In the genomic region with DNA sequence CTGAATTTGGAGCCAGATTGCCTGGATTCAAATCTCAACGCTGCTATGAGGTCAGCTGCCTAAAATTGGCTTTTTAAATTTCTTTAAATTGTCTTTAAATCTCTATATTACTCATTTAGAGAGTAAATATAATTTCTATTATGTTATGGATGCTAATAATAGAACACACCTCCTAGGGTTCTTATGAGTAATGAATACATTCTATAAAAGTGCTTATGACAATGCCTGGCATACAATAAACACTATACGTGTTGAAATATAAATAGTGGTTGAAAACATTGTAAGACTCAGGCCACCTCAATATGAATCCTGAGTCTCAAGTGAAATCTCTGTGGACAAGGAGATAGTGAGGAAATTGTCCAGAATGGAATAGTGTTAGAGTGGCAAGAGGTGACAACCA, we compare ENCODE assay signal across 39 cellular contexts.
"Had no signal": no experiment of that assay in that cellular context is flagged by ENCODE, and none has a peak within 500 bp of the region (broad histone marks: within the 10 kb centered on the region; RNA-seq: fewer than 3 reads in every experiment).

No MANE protein-coding gene starts in this region.

- DNase-seq: activated effector memory CD4-positive, alpha-beta T cell treated with anti-CD3 and anti-CD28 coated beads, Interleukin-2, amount 50 U/mL, for 16 hours; activated effector memory CD4-positive, alpha-beta T cell treated with Interleukin-2 at 50 U/mL for 16 hours; activated gamma-delta T cell; activated gamma-delta T cell treated with Interleukin-2 at 50 U/mL for 16 hours; activated naive CD4-positive, alpha-beta T cell; activated naive CD4-positive, alpha-beta T cell treated with anti-CD3 and anti-CD28 coated beads for 36 hours; activated naive CD4-positive, alpha-beta T cell treated with anti-CD3 and anti-CD28 coated beads, Interleukin-2, amount 10 ng/mL, durations not matched to agents 7 days and 5 days; activated naive CD4-positive, alpha-beta T cell treated with anti-CD3 and anti-CD28 coated beads, Interleukin-2, amount 50 U/mL, for 16 hours; activated naive CD4-positive, alpha-beta T cell treated with Interleukin-2 at 50 U/mL for 16 hours; activated naive CD8-positive, alpha-beta T cell treated with anti-CD3 and anti-CD28 coated beads for 36 hours; activated naive CD8-positive, alpha-beta T cell treated with anti-CD3 and anti-CD28 coated beads, Interleukin-2, amount 10 ng/mL, durations not matched to agents 7 days and 5 days; activated naive CD8-positive, alpha-beta T cell treated with anti-CD3 and anti-CD28 coated beads, Interleukin-2, amount 50 U/mL, for 24 hours; activated T-cell treated with anti-CD3 and anti-CD28 coated beads, Interleukin-2, amount 50 U/mL, for 1 hour; activated T-cell treated with anti-CD3 and anti-CD28 coated beads, Interleukin-2, amount 50 U/mL, for 24 hours; activated T-cell treated with anti-CD3 and anti-CD28 coated beads, Interleukin-2, amount 50 U/mL, for 4 hours; activated T-cell treated with anti-CD3 and anti-CD28 coated beads, Interleukin-2, amount 50 U/mL, for 48 hours; activated T-cell treated with anti-CD3 and anti-CD28 coated beads, Interleukin-2, amount 50 U/mL, for 72 hours; adrenal gland; amniotic stem cell; amygdala; anterior cingulate cortex; aorta; body of pancreas; brain microvascular endothelial cell; caudate nucleus; central memory CD4-positive, alpha-beta T cell; cerebellar nuclear complex had no signal

- H3K27ac Mint-ChIP-seq: activated naive CD4-positive, alpha-beta T cell treated with anti-CD3 and anti-CD28 coated beads for 36 hours; activated naive CD4-positive, alpha-beta T cell treated with anti-CD3 and anti-CD28 coated beads, Interleukin-2, amount 10 ng/mL, durations not matched to agents 7 days and 5 days; activated naive CD4-positive, alpha-beta T cell treated with anti-CD3 and anti-CD28 coated beads, Interleukin-2, amount 50 U/mL, for 24 hours; activated naive CD4-positive, alpha-beta T cell treated with anti-CD3 and anti-CD28 coated beads, Interleukin-2, amount 50 U/mL, for 72 hours; activated naive CD8-positive, alpha-beta T cell; activated naive CD8-positive, alpha-beta T cell treated with anti-CD3 and anti-CD28 coated beads for 36 hours; activated naive CD8-positive, alpha-beta T cell treated with anti-CD3 and anti-CD28 coated beads, Interleukin-2, amount 10 ng/mL, durations not matched to agents 7 days and 5 days; activated naive CD8-positive, alpha-beta T cell treated with anti-CD3 and anti-CD28 coated beads, Interleukin-2, amount 50 U/mL, for 24 hours; activated T-cell treated with anti-CD3 and anti-CD28 coated beads, Interleukin-2, amount 50 U/mL, for 24 hours; activated T-cell treated with anti-CD3 and anti-CD28 coated beads, Interleukin-2, amount 50 U/mL, for 72 hours; activated T-helper 1 cell treated with anti-CD3 and anti-CD28 coated beads, Interleukin-12 subunit alpha, Interleukin-12 subunit beta, Interleukin-2, Interleukin-4 antibody, amounts not matched to agents 30 ng/mL and 10 ng/mL and 1 ng/mL, durations not matched to agents 14 hours and 24 hours and 36 hours; activated T-helper 17 cell treated with anti-CD3 and anti-CD28 coated beads, Interleukin-2, amount 50 U/mL, for 72 hours; activated T-helper 2 cell treated with anti-CD3 and anti-CD28 coated beads, Interferon-gamma antibody, Interleukin-2, Interleukin-4, amounts not matched to agents 10 μg/mL and 5 μg/mL and 100 μg/mL, durations not matched to agents 14 hours and 24 hours and 36 hours; brain had no signal

- H3K9me3 ChIP-seq: adrenal gland, ascending aorta, body of pancreas, breast epithelium had no signal

- H3K9me3 Mint-ChIP-seq: activated naive CD4-positive, alpha-beta T cell treated with anti-CD3 and anti-CD28 coated beads for 36 hours; activated naive CD4-positive, alpha-beta T cell treated with anti-CD3 and anti-CD28 coated beads, Interleukin-2, amount 10 ng/mL, durations not matched to agents 7 days and 5 days; activated naive CD4-positive, alpha-beta T cell treated with anti-CD3 and anti-CD28 coated beads, Interleukin-2, amount 50 U/mL, for 24 hours; activated naive CD4-positive, alpha-beta T cell treated with anti-CD3 and anti-CD28 coated beads, Interleukin-2, amount 50 U/mL, for 72 hours; activated naive CD8-positive, alpha-beta T cell treated with anti-CD3 and anti-CD28 coated beads for 36 hours; activated naive CD8-positive, alpha-beta T cell treated with anti-CD3 and anti-CD28 coated beads, Interleukin-2, amount 10 ng/mL, durations not matched to agents 7 days and 5 days; activated naive CD8-positive, alpha-beta T cell treated with anti-CD3 and anti-CD28 coated beads, Interleukin-2, amount 50 U/mL, for 24 hours; activated T-cell treated with anti-CD3 and anti-CD28 coated beads, Interleukin-2, amount 50 U/mL, for 24 hours; activated T-cell treated with anti-CD3 and anti-CD28 coated beads, Interleukin-2, amount 50 U/mL, for 4 hours; activated T-cell treated with anti-CD3 and anti-CD28 coated beads, Interleukin-2, amount 50 U/mL, for 72 hours; activated T-helper 1 cell treated with anti-CD3 and anti-CD28 coated beads, Interleukin-12 subunit alpha, Interleukin-12 subunit beta, Interleukin-2, Interleukin-4 antibody, amounts not matched to agents 30 ng/mL and 10 ng/mL and 1 ng/mL, durations not matched to agents 14 hours and 24 hours and 36 hours; activated T-helper 17 cell treated with anti-CD3 and anti-CD28 coated beads, Interleukin-2, amount 50 U/mL, for 72 hours; activated T-helper 2 cell treated with anti-CD3 and anti-CD28 coated beads, Interferon-gamma antibody, Interleukin-2, Interleukin-4, amounts not matched to agents 10 μg/mL and 5 μg/mL and 100 μg/mL, durations not matched to agents 14 hours and 24 hours and 36 hours; brain; central memory CD8-positive, alpha-beta T cell had no signal

- H3K4me1 ChIP-seq: adrenal gland, ascending aorta, breast epithelium had no signal

- H3K4me3 ChIP-seq: adrenal gland, ascending aorta, body of pancreas, breast epithelium, cardiac muscle cell had no signal

- H3K4me3 Mint-ChIP-seq: activated naive CD4-positive, alpha-beta T cell treated with anti-CD3 and anti-CD28 coated beads for 36 hours; activated naive CD4-positive, alpha-beta T cell treated with anti-CD3 and anti-CD28 coated beads, Interleukin-2, amount 10 ng/mL, durations not matched to agents 7 days and 5 days; activated naive CD4-positive, alpha-beta T cell treated with anti-CD3 and anti-CD28 coated beads, Interleukin-2, amount 50 U/mL, for 24 hours; activated naive CD8-positive, alpha-beta T cell; activated naive CD8-positive, alpha-beta T cell treated with anti-CD3 and anti-CD28 coated beads for 36 hours; activated naive CD8-positive, alpha-beta T cell treated with anti-CD3 and anti-CD28 coated beads, Interleukin-2, amount 10 ng/mL, durations not matched to agents 7 days and 5 days; activated naive CD8-positive, alpha-beta T cell treated with anti-CD3 and anti-CD28 coated beads, Interleukin-2, amount 50 U/mL, for 24 hours; activated T-cell treated with anti-CD3 and anti-CD28 coated beads, Interleukin-2, amount 50 U/mL, for 24 hours; activated T-cell treated with anti-CD3 and anti-CD28 coated beads, Interleukin-2, amount 50 U/mL, for 4 hours; activated T-cell treated with anti-CD3 and anti-CD28 coated beads, Interleukin-2, amount 50 U/mL, for 72 hours; activated T-helper 1 cell treated with anti-CD3 and anti-CD28 coated beads, Interleukin-12 subunit alpha, Interleukin-12 subunit beta, Interleukin-2, Interleukin-4 antibody, amounts not matched to agents 30 ng/mL and 10 ng/mL and 1 ng/mL, durations not matched to agents 14 hours and 24 hours and 36 hours; activated T-helper 17 cell treated with anti-CD3 and anti-CD28 coated beads, Interleukin-2, amount 50 U/mL, for 72 hours; brain; central memory CD8-positive, alpha-beta T cell had no signal

- H3K27me3 ChIP-seq: adrenal gland, ascending aorta, body of pancreas, brain microvascular endothelial cell, breast epithelium, cardiac muscle cell had no signal

- H3K36me3 ChIP-seq: adrenal gland, ascending aorta, brain microvascular endothelial cell, breast epithelium, cardiac muscle cell had no signal

- FAIRE-seq: astrocyte had no signal

- H3K36me3 Mint-ChIP-seq: activated naive CD4-positive, alpha-beta T cell treated with anti-CD3 and anti-CD28 coated beads, Interleukin-2, amount 10 ng/mL, durations not matched to agents 7 days and 5 days; activated naive CD4-positive, alpha-beta T cell treated with anti-CD3 and anti-CD28 coated beads, Interleukin-2, amount 50 U/mL, for 24 hours; activated naive CD4-positive, alpha-beta T cell treated with anti-CD3 and anti-CD28 coated beads, Interleukin-2, amount 50 U/mL, for 72 hours; activated naive CD8-positive, alpha-beta T cell; activated naive CD8-positive, alpha-beta T cell treated with anti-CD3 and anti-CD28 coated beads for 36 hours; activated naive CD8-positive, alpha-beta T cell treated with anti-CD3 and anti-CD28 coated beads, Interleukin-2, amount 10 ng/mL, durations not matched to agents 7 days and 5 days; brain had no signal

- H3K4me1 Mint-ChIP-seq: activated T-helper 17 cell treated with anti-CD3 and anti-CD28 coated beads, Interleukin-2, amount 50 U/mL, for 72 hours had no signal

- ATAC-seq: activated naive CD4-positive, alpha-beta T cell treated with anti-CD3 and anti-CD28 coated beads, Interleukin-2, amount 50 U/mL, for 72 hours; activated naive CD8-positive, alpha-beta T cell treated with anti-CD3 and anti-CD28 coated beads, Interleukin-2, amount 50 U/mL, for 24 hours; activated T-cell treated with anti-CD3 and anti-CD28 coated beads, Interleukin-2, amount 50 U/mL, for 4 hours; activated T-cell treated with anti-CD3 and anti-CD28 coated beads, Interleukin-2, amount 50 U/mL, for 72 hours; activated T-helper 17 cell treated with anti-CD3 and anti-CD28 coated beads, Interleukin-2, amount 50 U/mL, for 72 hours; body of pancreas had no signal

- H3K27ac ChIP-seq: adrenal gland, ascending aorta, body of pancreas, brain microvascular endothelial cell, breast epithelium, cardiac muscle cell had no signal
